ENCODE assay signal across 8 cellular contexts in genomic region chr19:10219678-10220077, GRCh38. TPM values are rescaled to one million over a fixed set of nuclear protein-coding genes. Genes with fewer than 3 reads are reported as not detected.
DNase-seq lines count a peak whose midpoint lies in the region; ATAC-seq, FAIRE-seq and TF ChIP-seq lines count a peak whose summit lies in the region.

No MANE protein-coding gene starts in this region.

- ATAC-seq in HCT116 (peak; percentile 85), RWPE2 (ENCODE audit: low read depth) (peak; percentile 50; the same call in 1 of the 3 replicates)
- ATAC-seq in effector memory CD8-positive, alpha-beta T cell (replicated peaks): peak; percentile 86

- H3K9me3 ChIP-seq in HCT116 (ENCODE audit: control insufficient read depth in 1 of 2, insufficient read depth in 1 of 2, low read depth in 1 of 2, low read length in 2 of 2) (no peaks in the 10 kb centered on the region), RWPE2 (ENCODE audit: severe bottlenecking) (no peaks in the 10 kb centered on the region), small intestine (ENCODE audit: control insufficient read depth, low read depth) (no peaks in the 10 kb centered on the region)

- no peak overlapping the region for H3K4me3 Mint-ChIP-seq in effector memory CD8-positive, alpha-beta T cell

- no peaks in the 10 kb centered on the region for H3K27me3 Mint-ChIP-seq in effector memory CD8-positive, alpha-beta T cell

- H3K9me2 ChIP-seq in HCT116 (ENCODE audit: insufficient read depth): no peaks in the 10 kb centered on the region

- no peak overlapping the region for H3K27ac ChIP-seq in HCT116 (ENCODE audit: low read depth, low read length)
- no peak overlapping the region for H3K27ac ChIP-seq in RWPE2 (ENCODE audit: poor library complexity, severe bottlenecking)
- no peak overlapping the region for H3K27ac ChIP-seq in small intestine (ENCODE audit: low read depth in 1 of 2, low read length in 1 of 2)

- no peak overlapping the region for H3K27ac Mint-ChIP-seq in effector memory CD8-positive, alpha-beta T cell

- CTCF ChIA-PET in HCT116 (lab: Charles Lee): interaction anchor here (0.7 to 1.0 kb wide), 5 partner anchors 9 to 215 kb away, joined by 3 to 7 read pairs (median 4); partner anchors contain the start of gene COL5A3

- DNase-seq in NCI-H146 (lab: John Stamatoyannopoulos, UW): peak; percentile 16
- no peak for DNase-seq in NCI-H146 treated with DMSO at 0.1 percent for 48 hours (lab: John Stamatoyannopoulos, UW; ENCODE audit: unreplicated experiment)
- no peak for DNase-seq in HCT116 (ENCODE audit: low read depth, low spot score)
- DNase-seq in RWPE2 (ENCODE audit: low spot score): no peak
- DNase-seq in effector memory CD8-positive, alpha-beta T cell: peak; percentile 21 to 30 (median 21)
- peak; percentile 21 for DNase-seq in small intestine
- no peak for DNase-seq in C1 segment of cervical spinal cord (lab: John Stamatoyannopoulos, UW)
- no peak for DNase-seq in 8988T

- TF ChIP-seq CTCF in HCT116 (IDR thresholded peaks at IDR 0.05 in 2 of 3, conservative IDR thresholded peaks at IDR 0.05 in 1 of 3; ENCODE audit: borderline replicate concordance in 1 of 3, insufficient read depth in 1 of 3, low read depth in 2 of 3, low read length in 2 of 3): peak; percentile 11 to 61 (median 49); a peak in 5 of 6 replicates
- no peak for TF ChIP-seq CTCF in RWPE2 (IDR thresholded peaks at IDR 0.05; ENCODE audit: poor library complexity, severe bottlenecking)

- intact Hi-C loops in HCT116 (cut with micrococcal nuclease): loop anchor here (1.0 to 10.0 kb wide), 2 partner anchors 31 to 615 kb away; no protein-coding TSS in a partner anchor

- no peak for FAIRE-seq in small intestine (lab: Jason Lieb, UNC)

- no peaks in the 10 kb centered on the region for H3K79me2 ChIP-seq in HCT116 (ENCODE audit: insufficient read depth, low read length)

- WGBS in small intestine, 3 donors: 22 to 28% (median 23%) methylated on average over 3 of the region's 3 CpGs

- H4K20me1 ChIP-seq in HCT116 (ENCODE audit: insufficient read depth): no peaks in the 10 kb centered on the region

- H3K4me3 ChIP-seq in HCT116 (replicated peaks in 1 of 2; ENCODE audit: low read depth in 1 of 2, low read length in 2 of 2) (no peak overlapping the region), RWPE2 (ENCODE audit: severe bottlenecking) (no peak overlapping the region), small intestine (ENCODE audit: low read depth in 1 of 2, low read length in 2 of 2) (no peak overlapping the region)

- BruUV-seq in HCT116 (replicated peaks; lab: Mats Ljungman, UMichigan): no TSS peak

- H3K4me2 ChIP-seq in HCT116 (ENCODE audit: low read length): no peak overlapping the region

- no peaks in the 10 kb centered on the region for H3K27me3 ChIP-seq in HCT116 (ENCODE audit: insufficient read depth, low read length)
- no peaks in the 10 kb centered on the region for H3K27me3 ChIP-seq in RWPE2 (ENCODE audit: insufficient read depth, poor library complexity, severe bottlenecking)
- H3K27me3 ChIP-seq in small intestine (ENCODE audit: control insufficient read depth in 2 of 2, insufficient read depth in 2 of 2, low read length in 2 of 2): no peaks in the 10 kb centered on the region

- H3K36me3 Mint-ChIP-seq in effector memory CD8-positive, alpha-beta T cell (ENCODE audit: insufficient read depth): peaks cover 24% of the 10 kb centered on the region

- no peaks in the 10 kb centered on the region for H3K36me3 ChIP-seq in HCT116 (ENCODE audit: control insufficient read depth in 1 of 2, insufficient read depth in 2 of 2, low read length in 2 of 2)
- no peaks in the 10 kb centered on the region for H3K36me3 ChIP-seq in RWPE2 (ENCODE audit: low read depth)
- H3K36me3 ChIP-seq in small intestine (ENCODE audit: control insufficient read depth in 2 of 2, insufficient read depth in 2 of 2, low read length in 2 of 2): no peaks in the 10 kb centered on the region

- H3K4me1 Mint-ChIP-seq in effector memory CD8-positive, alpha-beta T cell (ENCODE audit: low read depth in 2 of 2): peaks cover 5 to 8% of the 10 kb centered on the region in 2 donors

- H3K9ac ChIP-seq in HCT116 (ENCODE audit: low read length): no peak overlapping the region

- RAD21 ChIA-PET in HCT116 (lab: Charles Lee; ENCODE audit: low non-redundant PET in 1 of 2, low total read pairs in 2 of 2, uncharacterized antibody in 2 of 2, unreplicated experiment in 2 of 2): no interaction called here

- peaks cover 0 to 2% of the 10 kb centered on the region in 2 experiments; a peak in 2 of 4 replicates for H3K4me1 ChIP-seq in HCT116 (ENCODE audit: control insufficient read depth in 1 of 2, insufficient read depth in 2 of 2, low read length in 2 of 2)
- H3K4me1 ChIP-seq in RWPE2 (ENCODE audit: insufficient read depth, poor library complexity, severe bottlenecking): peaks cover 4% of the 10 kb centered on the region
- no peaks in the 10 kb centered on the region for H3K4me1 ChIP-seq in small intestine (ENCODE audit: control insufficient read depth in 2 of 2, insufficient read depth in 1 of 2, low read depth in 1 of 2, low read length in 1 of 2)

- TF ChIP-seq RAD21 in HCT116 (IDR thresholded peaks at IDR 0.05; ENCODE audit: low read depth): peak; percentile 27; the same call in 1 of the 2 replicates

- POLR2A ChIA-PET in HCT116 (lab: Charles Lee): interaction anchor here (1.4 kb wide), 1 partner anchor 31 kb away, joined by 3 read pairs; no protein-coding TSS in a partner anchor

- no peak for TF ChIP-seq POLR2A in HCT116 (IDR thresholded peaks at IDR 0.05; ENCODE audit: borderline replicate concordance, extremely low read depth, insufficient read depth, insufficient read length)

- no peaks in the 10 kb centered on the region for H3K9me3 Mint-ChIP-seq in effector memory CD8-positive, alpha-beta T cell

- no peak overlapping the region for H2AFZ ChIP-seq in HCT116 (ENCODE audit: low read depth, low read length, poor library complexity, severe bottlenecking)

TF ChIP-seq in HCT116, 20 proteins besides CTCF, POLR2A, EP300 and RAD21:
- TF ChIP-seq CEBPB (IDR thresholded peaks at IDR 0.05; ENCODE audit: low read depth): no peak
- TF ChIP-seq ELF1 (IDR thresholded peaks at IDR 0.05; ENCODE audit: borderline replicate concordance, low read depth): no peak
- TF ChIP-seq, protein P1, sequence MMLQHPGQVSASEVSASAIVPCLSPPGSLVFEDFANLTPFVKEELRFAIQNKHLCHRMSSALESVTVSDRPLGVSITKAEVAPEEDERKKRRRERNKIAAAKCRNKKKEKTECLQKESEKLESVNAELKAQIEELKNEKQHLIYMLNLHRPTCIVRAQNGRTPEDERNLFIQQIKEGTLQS (IDR thresholded peaks at IDR 0.05): no peak
- TF ChIP-seq JUND (IDR thresholded peaks at IDR 0.05): no peak
- no peak for TF ChIP-seq EZH2 (IDR thresholded peaks at IDR 0.05)
- TF ChIP-seq TCF7L2 (IDR thresholded peaks at IDR 0.05; ENCODE audit: borderline replicate concordance, extremely low read depth, insufficient read depth, insufficient read length): no peak

RNA-seq across cellular contexts. Expression of gene S1PR2, which starts 11.5 kb away (rescaled TPM):
- total RNA-seq in HCT116 (2021; ENCODE audit: unreplicated experiment): 6.1 TPM
- 3.8 and 3.9 TPM in 2 replicates for polyA plus RNA-seq in HCT116 (2012)
- polyA plus RNA-seq in small intestine: 1 to 10 TPM in 1 of 3 donors, under 1 TPM in 1, not detected in 1; 0.81 to 4.3 TPM

RNA-seq across cellular contexts. Expression of gene DNMT1, which starts 24.9 kb away (rescaled TPM):
- 235 TPM for total RNA-seq in HCT116 (2021; ENCODE audit: unreplicated experiment)
- 110 and 112 TPM in 2 replicates for polyA plus RNA-seq in HCT116 (2012)
- polyA plus RNA-seq in small intestine: 10 to 100 TPM in 2 of 3 donors, 1 to 10 TPM in 1; 10.0 to 32.0 (median 13.9) TPM

RNA-seq across cellular contexts. Expression of gene MRPL4, which starts 32.3 kb away (rescaled TPM):
- 146 TPM for total RNA-seq in HCT116 (2021; ENCODE audit: unreplicated experiment)
- 138 and 148 TPM in 2 replicates for polyA plus RNA-seq in HCT116 (2012)
- polyA plus RNA-seq in small intestine: 10 to 100 TPM; 44.1 to 85.8 (median 51.9) TPM

RNA-seq across cellular contexts. Expression of gene ICAM1, which starts 51.2 kb away (rescaled TPM):
- total RNA-seq in HCT116 (2021; ENCODE audit: unreplicated experiment): 5.0 TPM
- polyA plus RNA-seq in HCT116 (2012): 4.9 and 5.8 TPM in 2 replicates
- 10 to 100 TPM in 1 of 3 donors, 1 to 10 TPM in 2; 1.6 to 18.2 (median 4.9) TPM for polyA plus RNA-seq in small intestine

Comparison
In these comparisons a context has a peak if more than half of its experiments do, and no peak if none do; other contexts are left out.
1. DNase-seq: peak in NCI-H146 (single experiment), effector memory CD8-positive, alpha-beta T cell (3 of 3) and small intestine (single experiment); none in NCI-H146 treated with DMSO at 0.1 percent for 48 hours (single experiment), HCT116 (single experiment), RWPE2 (single experiment), C1 segment of cervical spinal cord (0 of 14) and 8988T (single experiment).
2. Peak in every context shown above with its lines, with median percentiles within 50 percentile points of each other: ATAC-seq.